ENCODE assay signal across 2 cellular contexts in genomic region chr12:53042607-53043454, GRCh38.
A peak's percentile ranks its signal among the peaks of the same experiment; 100 is the strongest.
TF ChIP-seq lines count a peak whose summit lies in the region.

No MANE protein-coding gene starts in this region.

TF ChIP-seq in HCT116, 20 proteins besides CTCF, POLR2A, EP300 and RAD21:
- TF ChIP-seq JUND (IDR thresholded peaks at IDR 0.05) (no peak), ZBTB33 (IDR thresholded peaks at IDR 0.05; ENCODE audit: extremely low read depth, insufficient replicate concordance, low read length) (no peak), ELF1 (IDR thresholded peaks at IDR 0.05; ENCODE audit: borderline replicate concordance, low read depth) (no peak), ZNF274 (IDR thresholded peaks at IDR 0.05; ENCODE audit: low read depth, low read length) (no peak), SIN3A (IDR thresholded peaks at IDR 0.05; ENCODE audit: low read depth) (no peak), YY1 (IDR thresholded peaks at IDR 0.05; ENCODE audit: extremely low read depth, insufficient replicate concordance, low read depth, low read length) (no peak), EGR1 (IDR thresholded peaks at IDR 0.05; ENCODE audit: low read depth) (no peak), CBX3 (IDR thresholded peaks at IDR 0.05; ENCODE audit: low read depth) (no peak), EZH2 (IDR thresholded peaks at IDR 0.05) (no peak), POLR2AphosphoS5 (IDR thresholded peaks at IDR 0.05; ENCODE audit: low read depth, low read length) (no peak)
- TF ChIP-seq, protein P1, sequence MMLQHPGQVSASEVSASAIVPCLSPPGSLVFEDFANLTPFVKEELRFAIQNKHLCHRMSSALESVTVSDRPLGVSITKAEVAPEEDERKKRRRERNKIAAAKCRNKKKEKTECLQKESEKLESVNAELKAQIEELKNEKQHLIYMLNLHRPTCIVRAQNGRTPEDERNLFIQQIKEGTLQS (IDR thresholded peaks at IDR 0.05), result no peak

TF ChIP-seq in K562, 482 proteins besides CTCF, POLR2A, EP300 and RAD21 (continues in another document):
- TF ChIP-seq TCF7L2 (IDR thresholded peaks at IDR 0.05; ENCODE audit: low read depth, low read length) (no peak), MCM3 (IDR thresholded peaks at IDR 0.05) (no peak), NFIX (CRISPR knock-in tag; IDR thresholded peaks at IDR 0.05; ENCODE audit: low read depth) (no peak), SIRT6 (IDR thresholded peaks at IDR 0.05; ENCODE audit: low read depth, low read length) (no peak), NELFE (IDR thresholded peaks at IDR 0.05; ENCODE audit: insufficient read depth, insufficient read length) (no peak), CBFB (CRISPR knock-in tag; IDR thresholded peaks at IDR 0.05) (no peak), PREB (CRISPR knock-in tag; IDR thresholded peaks at IDR 0.05) (no peak), FOXO4 (CRISPR knock-in tag; IDR thresholded peaks at IDR 0.05) (no peak), MEIS2 (IDR thresholded peaks at IDR 0.05; ENCODE audit: partially characterized antibody) (no peak), PCBP2 (IDR thresholded peaks at IDR 0.05; ENCODE audit: low read depth, low read length, poor library complexity, severe bottlenecking) (no peak), SREBF1 (IDR thresholded peaks at IDR 0.05; ENCODE audit: borderline replicate concordance, low read depth, low read length) (no peak), KDM5B (IDR thresholded peaks at IDR 0.05; ENCODE audit: insufficient replicate concordance, low read depth, low read length) (peak; percentile 38), ZNF589 (CRISPR knock-in tag; IDR thresholded peaks at IDR 0.05; ENCODE audit: low read depth) (no peak), KAT2B (IDR thresholded peaks at IDR 0.05; ENCODE audit: low read depth, low read length) (no peak), L3MBTL2 (IDR thresholded peaks at IDR 0.05) (no peak), ZNF263 (CRISPR knock-in tag; IDR thresholded peaks at IDR 0.05; ENCODE audit: borderline replicate concordance) (no peak), JUN (IDR thresholded peaks at IDR 0.05; ENCODE audit: borderline replicate concordance, low read depth, low read length) (no peak), JUN (CRISPR knock-in tag; IDR thresholded peaks at IDR 0.05; ENCODE audit: borderline replicate concordance) (no peak), HNRNPL (IDR thresholded peaks at IDR 0.05; ENCODE audit: low read depth, low read length) (no peak), ELK1 (CRISPR knock-in tag; IDR thresholded peaks at IDR 0.05) (no peak), HCFC1 (IDR thresholded peaks at IDR 0.05; ENCODE audit: low read depth, low read length) (no peak), HDAC8 (tag; IDR thresholded peaks at IDR 0.05) (no peak), PCBP1 (IDR thresholded peaks at IDR 0.05; ENCODE audit: low read depth, low read length, poor library complexity, severe bottlenecking) (no peak), SUPT5H (IDR thresholded peaks at IDR 0.05) (peak; percentile 85), POLR2B (IDR thresholded peaks at IDR 0.05; ENCODE audit: low read depth, partially characterized antibody) (peak; percentile 72), ZNF766 (CRISPR knock-in tag; conservative IDR thresholded peaks at IDR 0.05) (no peak), CHD4 (IDR thresholded peaks at IDR 0.05; ENCODE audit: insufficient read depth, insufficient replicate concordance, low read depth, low read length, poor library complexity, severe bottlenecking) (no peak), WHSC1 (IDR thresholded peaks at IDR 0.05; ENCODE audit: low read length) (no peak), MYNN (IDR thresholded peaks at IDR 0.05) (peak; percentile 59; the same call in 1 of the 2 replicates), MYNN (CRISPR knock-in tag; IDR thresholded peaks at IDR 0.05) (no peak), ZNF282 (CRISPR knock-in tag; IDR thresholded peaks at IDR 0.05) (no peak), ZNF408 (CRISPR knock-in tag; IDR thresholded peaks at IDR 0.05; ENCODE audit: low read depth) (no peak), SREBF2 (CRISPR knock-in tag; IDR thresholded peaks at IDR 0.05) (no peak), POLR2G (IDR thresholded peaks at IDR 0.05; ENCODE audit: low read depth, low read length) (0 out of 2 replicates have a peak, but pooled peaks have one; percentile 29), POLR2AphosphoS2 (IDR thresholded peaks at IDR 0.05; ENCODE audit: low read length) (peak; percentile 42), ZNF764 (CRISPR knock-in tag; IDR thresholded peaks at IDR 0.05; ENCODE audit: low read depth) (no peak), ZNF197 (CRISPR knock-in tag; IDR thresholded peaks at IDR 0.05; ENCODE audit: low read depth) (no peak), EP400 (IDR thresholded peaks at IDR 0.05) (no peak), NCOA4 (IDR thresholded peaks at IDR 0.05; ENCODE audit: partially characterized antibody) (no peak), E2F3 (CRISPR knock-in tag; IDR thresholded peaks at IDR 0.05) (no peak), ZFP91 (CRISPR knock-in tag; IDR thresholded peaks at IDR 0.05) (no peak), ZC3H11A (IDR thresholded peaks at IDR 0.05; ENCODE audit: low read depth, low read length) (no peak), MYC (IDR thresholded peaks at IDR 0.05; ENCODE audit: low read depth, low read length) (no peak), MYC (CRISPR knock-in tag; IDR thresholded peaks at IDR 0.05; ENCODE audit: borderline replicate concordance, low read depth) (no peak)
- TF ChIP-seq, protein P2, sequence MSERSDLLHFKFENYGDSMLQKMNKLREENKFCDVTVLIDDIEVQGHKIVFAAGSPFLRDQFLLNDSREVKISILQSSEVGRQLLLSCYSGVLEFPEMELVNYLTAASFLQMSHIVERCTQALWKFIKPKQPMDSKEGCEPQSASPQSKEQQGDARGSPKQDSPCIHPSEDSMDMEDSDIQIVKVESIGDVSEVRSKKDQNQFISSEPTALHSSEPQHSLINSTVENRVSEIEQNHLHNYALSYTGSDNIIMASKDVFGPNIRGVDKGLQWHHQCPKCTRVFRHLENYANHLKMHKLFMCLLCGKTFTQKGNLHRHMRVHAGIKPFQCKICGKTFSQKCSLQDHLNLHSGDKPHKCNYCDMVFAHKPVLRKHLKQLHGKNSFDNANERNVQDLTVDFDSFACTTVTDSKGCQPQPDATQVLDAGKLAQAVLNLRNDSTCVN (CRISPR knock-in tag; IDR thresholded peaks at IDR 0.05), result no peak
- TF ChIP-seq, protein P3, sequence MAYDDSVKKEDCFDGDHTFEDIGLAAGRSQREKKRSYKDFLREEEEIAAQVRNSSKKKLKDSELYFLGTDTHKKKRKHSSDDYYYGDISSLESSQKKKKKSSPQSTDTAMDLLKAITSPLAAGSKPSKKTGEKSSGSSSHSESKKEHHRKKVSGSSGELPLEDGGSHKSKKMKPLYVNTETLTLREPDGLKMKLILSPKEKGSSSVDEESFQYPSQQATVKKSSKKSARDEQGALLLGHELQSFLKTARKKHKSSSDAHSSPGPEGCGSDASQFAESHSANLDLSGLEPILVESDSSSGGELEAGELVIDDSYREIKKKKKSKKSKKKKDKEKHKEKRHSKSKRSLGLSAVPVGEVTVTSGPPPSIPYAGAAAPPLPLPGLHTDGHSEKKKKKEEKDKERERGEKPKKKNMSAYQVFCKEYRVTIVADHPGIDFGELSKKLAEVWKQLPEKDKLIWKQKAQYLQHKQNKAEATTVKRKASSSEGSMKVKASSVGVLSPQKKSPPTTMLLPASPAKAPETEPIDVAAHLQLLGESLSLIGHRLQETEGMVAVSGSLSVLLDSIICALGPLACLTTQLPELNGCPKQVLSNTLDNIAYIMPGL (CRISPR knock-in tag; IDR thresholded peaks at IDR 0.05), result no peak
- TF ChIP-seq, protein P4, sequence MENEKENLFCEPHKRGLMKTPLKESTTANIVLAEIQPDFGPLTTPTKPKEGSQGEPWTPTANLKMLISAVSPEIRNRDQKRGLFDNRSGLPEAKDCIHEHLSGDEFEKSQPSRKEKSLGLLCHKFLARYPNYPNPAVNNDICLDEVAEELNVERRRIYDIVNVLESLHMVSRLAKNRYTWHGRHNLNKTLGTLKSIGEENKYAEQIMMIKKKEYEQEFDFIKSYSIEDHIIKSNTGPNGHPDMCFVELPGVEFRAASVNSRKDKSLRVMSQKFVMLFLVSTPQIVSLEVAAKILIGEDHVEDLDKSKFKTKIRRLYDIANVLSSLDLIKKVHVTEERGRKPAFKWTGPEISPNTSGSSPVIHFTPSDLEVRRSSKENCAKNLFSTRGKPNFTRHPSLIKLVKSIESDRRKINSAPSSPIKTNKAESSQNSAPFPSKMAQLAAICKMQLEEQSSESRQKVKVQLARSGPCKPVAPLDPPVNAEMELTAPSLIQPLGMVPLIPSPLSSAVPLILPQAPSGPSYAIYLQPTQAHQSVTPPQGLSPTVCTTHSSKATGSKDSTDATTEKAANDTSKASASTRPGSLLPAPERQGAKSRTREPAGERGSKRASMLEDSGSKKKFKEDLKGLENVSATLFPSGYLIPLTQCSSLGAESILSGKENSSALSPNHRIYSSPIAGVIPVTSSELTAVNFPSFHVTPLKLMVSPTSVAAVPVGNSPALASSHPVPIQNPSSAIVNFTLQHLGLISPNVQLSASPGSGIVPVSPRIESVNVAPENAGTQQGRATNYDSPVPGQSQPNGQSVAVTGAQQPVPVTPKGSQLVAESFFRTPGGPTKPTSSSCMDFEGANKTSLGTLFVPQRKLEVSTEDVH (IDR thresholded peaks at IDR 0.05; ENCODE audit: low read depth, partially characterized antibody), result peak; percentile 29
- TF ChIP-seq, protein P5, sequence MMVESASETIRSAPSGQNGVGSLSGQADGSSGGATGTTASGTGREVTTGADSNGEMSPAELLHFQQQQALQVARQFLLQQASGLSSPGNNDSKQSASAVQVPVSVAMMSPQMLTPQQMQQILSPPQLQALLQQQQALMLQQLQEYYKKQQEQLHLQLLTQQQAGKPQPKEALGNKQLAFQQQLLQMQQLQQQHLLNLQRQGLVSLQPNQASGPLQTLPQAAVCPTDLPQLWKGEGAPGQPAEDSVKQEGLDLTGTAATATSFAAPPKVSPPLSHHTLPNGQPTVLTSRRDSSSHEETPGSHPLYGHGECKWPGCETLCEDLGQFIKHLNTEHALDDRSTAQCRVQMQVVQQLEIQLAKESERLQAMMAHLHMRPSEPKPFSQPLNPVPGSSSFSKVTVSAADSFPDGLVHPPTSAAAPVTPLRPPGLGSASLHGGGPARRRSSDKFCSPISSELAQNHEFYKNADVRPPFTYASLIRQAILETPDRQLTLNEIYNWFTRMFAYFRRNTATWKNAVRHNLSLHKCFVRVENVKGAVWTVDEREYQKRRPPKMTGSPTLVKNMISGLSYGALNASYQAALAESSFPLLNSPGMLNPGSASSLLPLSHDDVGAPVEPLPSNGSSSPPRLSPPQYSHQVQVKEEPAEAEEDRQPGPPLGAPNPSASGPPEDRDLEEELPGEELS (CRISPR knock-in tag; IDR thresholded peaks at IDR 0.05; ENCODE audit: borderline replicate concordance), result no peak
- TF ChIP-seq, protein P6, sequence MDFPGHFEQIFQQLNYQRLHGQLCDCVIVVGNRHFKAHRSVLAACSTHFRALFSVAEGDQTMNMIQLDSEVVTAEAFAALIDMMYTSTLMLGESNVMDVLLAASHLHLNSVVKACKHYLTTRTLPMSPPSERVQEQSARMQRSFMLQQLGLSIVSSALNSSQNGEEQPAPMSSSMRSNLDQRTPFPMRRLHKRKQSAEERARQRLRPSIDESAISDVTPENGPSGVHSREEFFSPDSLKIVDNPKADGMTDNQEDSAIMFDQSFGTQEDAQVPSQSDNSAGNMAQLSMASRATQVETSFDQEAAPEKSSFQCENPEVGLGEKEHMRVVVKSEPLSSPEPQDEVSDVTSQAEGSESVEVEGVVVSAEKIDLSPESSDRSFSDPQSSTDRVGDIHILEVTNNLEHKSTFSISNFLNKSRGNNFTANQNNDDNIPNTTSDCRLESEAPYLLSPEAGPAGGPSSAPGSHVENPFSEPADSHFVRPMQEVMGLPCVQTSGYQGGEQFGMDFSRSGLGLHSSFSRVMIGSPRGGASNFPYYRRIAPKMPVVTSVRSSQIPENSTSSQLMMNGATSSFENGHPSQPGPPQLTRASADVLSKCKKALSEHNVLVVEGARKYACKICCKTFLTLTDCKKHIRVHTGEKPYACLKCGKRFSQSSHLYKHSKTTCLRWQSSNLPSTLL (IDR thresholded peaks at IDR 0.05), result no peak
